Comparison of ENCODE assay signal across 27 cellular contexts in genomic region chr13:49954674-49955455, GRCh38. TPM values are rescaled to one million over a fixed set of nuclear protein-coding genes. Genes with fewer than 3 reads are reported as not detected.
A peak's percentile ranks its signal among the peaks of the same experiment; 100 is the strongest.
DNase-seq lines count a peak whose midpoint lies in the region; ATAC-seq and TF ChIP-seq lines count a peak whose summit lies in the region.
"Had no signal": no experiment of that assay in that cellular context is flagged by ENCODE, and none has a peak within 500 bp of the region (broad histone marks: within the 10 kb centered on the region; RNA-seq: fewer than 3 reads in every experiment).

No MANE protein-coding gene starts in this region.

- peaks cover 15% of the 10 kb centered on the region for H3K36me3 Mint-ChIP-seq in HFFc6 (ENCODE audit: low read depth)

- H3K36me3 ChIP-seq in hepatocyte (replicated peaks; ENCODE audit: insufficient read depth, low read depth): no peaks in the 10 kb centered on the region
- H3K36me3 ChIP-seq in psoas muscle (ENCODE audit: insufficient read depth in 1 of 2, low read depth in 1 of 2): no peaks in the 10 kb centered on the region
- H3K36me3 ChIP-seq: lower lobe of right lung, neutrophil, spleen, suprapubic skin, WERI-Rb-1 had no signal

- no peak overlapping the region for H3K4me3 ChIP-seq in hepatocyte
- no peak overlapping the region for H3K4me3 ChIP-seq in psoas muscle
- H3K4me3 ChIP-seq: GM12878, lower lobe of right lung, spleen, suprapubic skin had no signal

- DNase-seq in HFFc6 (peak; percentile 2), SW480 (ENCODE audit: low spot score) (peak; percentile 32), hepatocyte (ENCODE audit: low spot score) (peak; percentile 36), psoas muscle (no peak), occipital lobe (lab: John Stamatoyannopoulos, UW) (no peak), foreskin melanocyte (no peak), iPS-NIHi11 (ENCODE audit: low spot score) (no peak)
- no peak for DNase-seq in activated CD4-positive, alpha-beta T cell treated with anti-CD3 and anti-CD28 coated beads for 48 hours
- DNase-seq: activated CD4-positive, alpha-beta T cell treated with anti-CD3 and anti-CD28 coated beads, Interleukin-2, amount 50 U/mL, for 1 hour; anterior cingulate cortex; H7; hippocampal formation; lower lobe of right lung; NCI-H1105; NCI-H1930; NCI-H526 treated with DMSO at 0.1 percent for 48 hours; spleen; stimulated activated CD4-positive, alpha-beta T cell treated with anti-CD3 and anti-CD28 coated beads, Interleukin-2, amount 100 ng/mL, for 48 hours; WERI-Rb-1 had no signal

- no peak overlapping the region for H2AFZ ChIP-seq in hepatocyte

- no peaks in the 10 kb centered on the region for H4K20me1 ChIP-seq in hepatocyte (ENCODE audit: insufficient read depth, poor library complexity, severe bottlenecking)

- H3K9me3 Mint-ChIP-seq in HFFc6: no peaks in the 10 kb centered on the region; the same call in 1 of the 2 replicates
- H3K9me3 Mint-ChIP-seq: activated naive CD4-positive, alpha-beta T cell treated with anti-CD3 and anti-CD28 coated beads, Interleukin-2, amount 50 U/mL, for 24 hours; stimulated activated memory B cell treated with anti-CD40 and anti-IgM and Interleukin-4, amounts not matched to agents 10 μg/mL and 1 μg/mL and 100 μg/mL, for 72 hours had no signal

- H3K4me1 Mint-ChIP-seq in HFFc6 (ENCODE audit: low read depth): peaks cover 18% of the 10 kb centered on the region
- H3K4me1 Mint-ChIP-seq: activated naive CD4-positive, alpha-beta T cell treated with anti-CD3 and anti-CD28 coated beads, Interleukin-2, amount 50 U/mL, for 24 hours had no signal

- intact Hi-C loops in psoas muscle (cut with DNase I): no loop called here

- H3K9me3 ChIP-seq in hepatocyte (ENCODE audit: low read depth) (no peaks in the 10 kb centered on the region), psoas muscle (peaks cover 3% of the 10 kb centered on the region)
- H3K9me3 ChIP-seq: lower lobe of right lung, neutrophil, suprapubic skin had no signal

- no peaks in the 10 kb centered on the region for H3K27me3 ChIP-seq in hepatocyte
- H3K27me3 ChIP-seq in psoas muscle (ENCODE audit: insufficient read depth in 3 of 3, low read length in 2 of 3): no peaks in the 10 kb centered on the region
- H3K27me3 ChIP-seq: foreskin keratinocyte, neutrophil, spleen, suprapubic skin had no signal

- no peaks in the 10 kb centered on the region for H3K9me2 ChIP-seq in hepatocyte (replicated peaks; ENCODE audit: insufficient read depth)

- no peaks in the 10 kb centered on the region for H3K79me2 ChIP-seq in hepatocyte

- TF ChIP-seq CTCF in HFFc6 (IDR thresholded peaks at IDR 0.05) (no peak), hepatocyte (IDR thresholded peaks at IDR 0.05; ENCODE audit: poor library complexity) (no peak), psoas muscle (IDR thresholded peaks at IDR 0.05) (no peak)

- H3K27me3 Mint-ChIP-seq in HFFc6 (ENCODE audit: insufficient read depth): no peaks in the 10 kb centered on the region
- H3K27me3 Mint-ChIP-seq: stimulated activated memory B cell treated with anti-CD40 and anti-IgM and Interleukin-4, amounts not matched to agents 10 μg/mL and 1 μg/mL and 100 μg/mL, for 72 hours had no signal

- H3K27ac Mint-ChIP-seq in HFFc6: peak overlapping the region; percentile 29; the same call in 1 of the 2 replicates
- H3K27ac Mint-ChIP-seq: activated naive CD4-positive, alpha-beta T cell treated with anti-CD3 and anti-CD28 coated beads, Interleukin-2, amount 50 U/mL, for 24 hours; stimulated activated memory B cell treated with anti-CD40 and anti-IgM and Interleukin-4, amounts not matched to agents 10 μg/mL and 1 μg/mL and 100 μg/mL, for 72 hours; T-helper 2 cell treated with Interferon-gamma antibody and Interleukin-4, amounts not matched to agents 5 μg/mL and 100 μg/mL, for 36 hours had no signal

- H3K4me3 Mint-ChIP-seq in HFFc6: no peak overlapping the region
- H3K4me3 Mint-ChIP-seq: activated naive CD4-positive, alpha-beta T cell treated with anti-CD3 and anti-CD28 coated beads, Interleukin-2, amount 50 U/mL, for 24 hours; stimulated activated memory B cell treated with anti-CD40 and anti-IgM and Interleukin-4, amounts not matched to agents 10 μg/mL and 1 μg/mL and 100 μg/mL, for 72 hours; T-helper 2 cell treated with Interferon-gamma antibody and Interleukin-4, amounts not matched to agents 5 μg/mL and 100 μg/mL, for 36 hours had no signal

- H3K4me2 ChIP-seq in hepatocyte: no peak overlapping the region

- H3K4me1 ChIP-seq in hepatocyte (ENCODE audit: insufficient read depth): peaks cover 4% of the 10 kb centered on the region
- no peaks in the 10 kb centered on the region for H3K4me1 ChIP-seq in psoas muscle
- H3K4me1 ChIP-seq: foreskin keratinocyte, lower lobe of right lung, spleen had no signal

- ATAC-seq in psoas muscle: peak in 3 of 4 donors; percentile 23 to 73 (median 39)
- ATAC-seq: foreskin keratinocyte; GM12878; lower lobe of right lung; SK-N-SH treated with all-trans-retinoic acid at 6 μM for 48 hours; stimulated activated memory B cell treated with anti-CD40 and anti-IgM and Interleukin-4, amounts not matched to agents 10 μg/mL and 1 μg/mL and 100 μg/mL, for 72 hours had no signal

- WGBS in hepatocyte (ENCODE audit: low lambda C conversion rate, missing lambda C conversion rate): 80% methylated on average over 2 of the region's 2 CpGs
- WGBS in psoas muscle, 3 donors: 55 to 73% (median 64%) methylated on average over 2 of the region's 2 CpGs

- peak overlapping the region; percentile 75 for H3K27ac ChIP-seq in hepatocyte
- H3K27ac ChIP-seq in psoas muscle: no peak overlapping the region
- H3K27ac ChIP-seq: foreskin keratinocyte, lower lobe of right lung, spleen, suprapubic skin, WERI-Rb-1 had no signal

RNA-seq across cellular contexts. Expression of gene SPRYD7, which starts 18.7 kb away (rescaled TPM):
- total RNA-seq in HFFc6 (2021; fragmentation: NEBNext Ultra II Directional; extraction: Animal tissue kit (Norgen Biotek cat#: 25700)): 10 to 100 TPM; 15.1 to 19.3 (median 17.9) TPM
- total RNA-seq in hepatocyte (10.3 and 12.1 TPM in 2 replicates), psoas muscle (10 to 100 TPM; 12.3 to 23.8 (median 17.4) TPM), occipital lobe (12.0 TPM)
- polyA plus RNA-seq in hepatocyte (15.9 and 16.6 TPM in 2 replicates), psoas muscle (10 to 100 TPM in 1 of 3 donors, 1 to 10 TPM in 2; 4.7 to 16.4 (median 7.4) TPM)

RNA-seq across cellular contexts. Expression of gene TRIM13, which starts 42.0 kb away (rescaled TPM):
- 10 to 100 TPM; 15.2 to 20.3 (median 18.7) TPM for total RNA-seq in HFFc6 (2021; fragmentation: NEBNext Ultra II Directional; extraction: Animal tissue kit (Norgen Biotek cat#: 25700))
- total RNA-seq in hepatocyte: 18.1 and 22.2 TPM in 2 replicates
- polyA plus RNA-seq in hepatocyte: 24.0 and 24.4 TPM in 2 replicates
- 10 to 100 TPM; 14.8 to 25.9 (median 23.0) TPM for total RNA-seq in psoas muscle
- polyA plus RNA-seq in psoas muscle: 10 to 100 TPM; 14.7 to 20.6 (median 18.3) TPM
- 143 TPM for total RNA-seq in occipital lobe

Comparison
In these comparisons a context has a peak if more than half of its experiments do, and no peak if none do; other contexts are left out.
1. DNase-seq: peak in HFFc6 (single experiment), SW480 (single experiment) and hepatocyte (single experiment); none in psoas muscle (0 of 2), activated CD4-positive, alpha-beta T cell treated with anti-CD3 and anti-CD28 coated beads for 48 hours (single experiment), occipital lobe (single experiment), foreskin melanocyte (single experiment) and iPS-NIHi11 (single experiment).